ENCODE assay signal across 8 cellular contexts in genomic region chr12:94650143-94651056, GRCh38. TPM values are rescaled to one million over a fixed set of nuclear protein-coding genes. Genes with fewer than 3 reads are reported as not detected.
DNase-seq lines count a peak whose midpoint lies in the region; ATAC-seq, FAIRE-seq and TF ChIP-seq lines count a peak whose summit lies in the region.

TSS of gene TMCC3 (minus strand) at chr12:94650557. CDS start at chr12:94650430, 127 bp downstream.

- POLR2A ChIA-PET in naive thymus-derived CD8-positive, alpha-beta T cell (lab: Charles Lee) = no interaction called here

- ATAC-seq in GM21576 (IDR thresholded peaks at IDR 0.05; ENCODE audit: unreplicated experiment) = peak; percentile 66
- ATAC-seq in naive thymus-derived CD8-positive, alpha-beta T cell = peak; percentile 73 to 84

- no peak for TF ChIP-seq CTCF in KMS-11 (conservative IDR thresholded peaks at IDR 0.05; ENCODE audit: low read depth, low read length)
- TF ChIP-seq CTCF in foreskin fibroblast (IDR thresholded peaks at IDR 0.05; ENCODE audit: low read depth, low read length) = no peak

- peaks cover 42% of the 10 kb centered on the region for H3K79me2 ChIP-seq in KMS-11 (ENCODE audit: insufficient read depth, low read depth)

- H3K36me3 Mint-ChIP-seq in activated T-helper 1 cell treated with anti-CD3 and anti-CD28 coated beads, Interleukin-12 subunit alpha, Interleukin-12 subunit beta, Interleukin-2, Interleukin-4 antibody, amounts not matched to agents 30 ng/mL and 10 ng/mL and 1 ng/mL, durations not matched to agents 14 hours and 24 hours and 36 hours (ENCODE audit: low read depth) = no peaks in the 10 kb centered on the region
- no peaks in the 10 kb centered on the region for H3K36me3 Mint-ChIP-seq in naive thymus-derived CD8-positive, alpha-beta T cell

- no peak for FAIRE-seq in urothelium cell line (lab: Jason Lieb, UNC)

- H2AFZ ChIP-seq in KMS-11 (ENCODE audit: low read depth) = peak within 1 kb of the TSS; percentile 56

- peaks cover 55% of the 10 kb centered on the region for H3K4me1 ChIP-seq in KMS-11 (ENCODE audit: low read depth, poor library complexity, severe bottlenecking)

- H3K4me3 Mint-ChIP-seq in activated T-helper 1 cell treated with anti-CD3 and anti-CD28 coated beads, Interleukin-12 subunit alpha, Interleukin-12 subunit beta, Interleukin-2, Interleukin-4 antibody, amounts not matched to agents 30 ng/mL and 10 ng/mL and 1 ng/mL, durations not matched to agents 14 hours and 24 hours and 36 hours = peak within 1 kb of the TSS; percentile 80
- peak within 1 kb of the TSS; percentile 74 to 91 (median 80) for H3K4me3 Mint-ChIP-seq in naive thymus-derived CD8-positive, alpha-beta T cell

- H3K9ac ChIP-seq in KMS-11 = peak within 1 kb of the TSS; percentile 65

- H3K9me3 Mint-ChIP-seq in activated T-helper 1 cell treated with anti-CD3 and anti-CD28 coated beads, Interleukin-12 subunit alpha, Interleukin-12 subunit beta, Interleukin-2, Interleukin-4 antibody, amounts not matched to agents 30 ng/mL and 10 ng/mL and 1 ng/mL, durations not matched to agents 14 hours and 24 hours and 36 hours = no peaks in the 10 kb centered on the region
- H3K9me3 Mint-ChIP-seq in naive thymus-derived CD8-positive, alpha-beta T cell = no peaks in the 10 kb centered on the region

- DNase-seq in activated T-helper 1 cell treated with anti-CD3 and anti-CD28 coated beads, Interleukin-12 subunit alpha, Interleukin-12 subunit beta, Interleukin-2, Interleukin-4 antibody, amounts not matched to agents 30 ng/mL and 10 ng/mL and 1 ng/mL, durations not matched to agents 14 hours and 24 hours and 36 hours (ENCODE audit: low spot score) = no peak
- DNase-seq in foreskin fibroblast = peak; percentile 59 to 84
- peak in 6 of 10 donors; percentile 3 to 35 (median 14) for DNase-seq in naive thymus-derived CD8-positive, alpha-beta T cell
- DNase-seq in urothelium cell line (ENCODE audit: low spot score) = peak; percentile 15
- DNase-seq in MV-4-11 (lab: John Stamatoyannopoulos, UW) = no peak

- H3K4me1 Mint-ChIP-seq in activated T-helper 1 cell treated with anti-CD3 and anti-CD28 coated beads, Interleukin-12 subunit alpha, Interleukin-12 subunit beta, Interleukin-2, Interleukin-4 antibody, amounts not matched to agents 30 ng/mL and 10 ng/mL and 1 ng/mL, durations not matched to agents 14 hours and 24 hours and 36 hours (ENCODE audit: low read depth) = peaks cover 6% of the 10 kb centered on the region
- peaks cover 6 to 22% (median 9%) of the 10 kb centered on the region in 4 donors for H3K4me1 Mint-ChIP-seq in naive thymus-derived CD8-positive, alpha-beta T cell

- peak within 1 kb of the TSS; percentile 47 for H3K4me3 ChIP-seq in GM08714 (ENCODE audit: low read length)
- H3K4me3 ChIP-seq in KMS-11 (IDR thresholded peaks at IDR 0.05; ENCODE audit: insufficient read depth, low read depth, low read length) = no peak within 1 kb of the TSS
- peak within 1 kb of the TSS; percentile 24 to 52 for H3K4me3 ChIP-seq in foreskin fibroblast (ENCODE audit: low read depth in 1 of 2, low read length in 2 of 2)

- peak within 1 kb of the TSS; percentile 81 for H3K4me2 ChIP-seq in KMS-11

- H3K27ac ChIP-seq in KMS-11 = peak within 1 kb of the TSS; percentile 77

- peaks cover 68% of the 10 kb centered on the region for H3K27me3 Mint-ChIP-seq in activated T-helper 1 cell treated with anti-CD3 and anti-CD28 coated beads, Interleukin-12 subunit alpha, Interleukin-12 subunit beta, Interleukin-2, Interleukin-4 antibody, amounts not matched to agents 30 ng/mL and 10 ng/mL and 1 ng/mL, durations not matched to agents 14 hours and 24 hours and 36 hours (ENCODE audit: insufficient read depth)
- H3K27me3 Mint-ChIP-seq in naive thymus-derived CD8-positive, alpha-beta T cell = peaks cover 37 to 71% (median 47%) of the 10 kb centered on the region in 5 donors

- H3K36me3 ChIP-seq in KMS-11 (ENCODE audit: insufficient read depth) = no peaks in the 10 kb centered on the region

- H3K27me3 ChIP-seq in KMS-11 (ENCODE audit: insufficient read depth, low read depth) = no peaks in the 10 kb centered on the region

- no peaks in the 10 kb centered on the region for H4K20me1 ChIP-seq in KMS-11 (ENCODE audit: insufficient read depth)

- peak within 1 kb of the TSS; percentile 18 for H3K27ac Mint-ChIP-seq in activated T-helper 1 cell treated with anti-CD3 and anti-CD28 coated beads, Interleukin-12 subunit alpha, Interleukin-12 subunit beta, Interleukin-2, Interleukin-4 antibody, amounts not matched to agents 30 ng/mL and 10 ng/mL and 1 ng/mL, durations not matched to agents 14 hours and 24 hours and 36 hours
- H3K27ac Mint-ChIP-seq in naive thymus-derived CD8-positive, alpha-beta T cell = peak within 1 kb of the TSS in 3 of 10 donors; percentile 39 to 55 (median 41)

- intact Hi-C loops in activated T-helper 1 cell treated with anti-CD3 and anti-CD28 coated beads, Interleukin-12 subunit alpha, Interleukin-12 subunit beta, Interleukin-2, Interleukin-4 antibody, amounts not matched to agents 30 ng/mL and 10 ng/mL and 1 ng/mL, durations not matched to agents 14 hours and 24 hours and 36 hours (cut with micrococcal nuclease) = no loop called here

RNA-seq across cellular contexts. Expression of gene TMCC3, which starts in this region (rescaled TPM):
- 0.08 and 0.12 TPM in 2 replicates for total RNA-seq in activated T-helper 1 cell treated with anti-CD3 and anti-CD28 coated beads, Interleukin-12 subunit alpha, Interleukin-12 subunit beta, Interleukin-2, Interleukin-4 antibody, amounts not matched to agents 30 ng/mL and 10 ng/mL and 1 ng/mL, durations not matched to agents 14 hours and 24 hours and 36 hours
- total RNA-seq in naive thymus-derived CD8-positive, alpha-beta T cell = under 1 TPM; 0.18 to 0.71 TPM
- 1 to 10 TPM in 1 of 3 donors, not detected in 2; 5.7 TPM for polyA plus RNA-seq in naive thymus-derived CD8-positive, alpha-beta T cell

Comparison
In these comparisons a context has a peak if more than half of its experiments do, and no peak if none do; other contexts are left out.
1. DNase-seq: peak in foreskin fibroblast (2 of 2), naive thymus-derived CD8-positive, alpha-beta T cell (6 of 10) and urothelium cell line (single experiment); none in activated T-helper 1 cell treated with anti-CD3 and anti-CD28 coated beads, Interleukin-12 subunit alpha, Interleukin-12 subunit beta, Interleukin-2, Interleukin-4 antibody, amounts not matched to agents 30 ng/mL and 10 ng/mL and 1 ng/mL, durations not matched to agents 14 hours and 24 hours and 36 hours (single experiment) and MV-4-11 (single experiment).